Comparison of ENCODE assay signal across 14 cellular contexts in the genomic region with DNA sequence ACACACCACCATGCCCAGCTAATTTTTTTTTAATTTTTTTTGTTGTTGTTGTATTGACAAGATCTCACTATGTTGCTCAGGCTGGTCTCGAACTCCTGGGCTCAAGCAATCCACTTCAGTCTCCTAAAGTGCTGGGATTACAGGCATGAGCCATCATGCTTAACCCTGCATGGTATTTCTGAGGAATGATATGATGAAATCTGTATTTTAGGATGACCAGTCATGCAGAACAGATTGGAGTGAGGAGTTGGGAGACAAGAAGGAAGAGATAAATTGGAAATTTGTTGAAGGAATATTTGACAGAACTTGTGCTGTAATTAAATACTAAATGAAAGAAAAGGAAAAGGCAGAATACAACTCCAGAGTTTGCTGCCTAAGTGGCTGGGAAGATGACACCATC. TPM values are rescaled to one million over a fixed set of nuclear protein-coding genes. Genes with fewer than 3 reads are reported as not detected.
DNase-seq lines count a peak whose midpoint lies in the region; ATAC-seq and TF ChIP-seq lines count a peak whose summit lies in the region.
"Had no signal": no experiment of that assay in that cellular context is flagged by ENCODE, and none has a peak within 500 bp of the region (broad histone marks: within the 10 kb centered on the region; RNA-seq: fewer than 3 reads in every experiment).

No MANE protein-coding gene starts in this region.

- no peaks in the 10 kb centered on the region for H3K9me3 ChIP-seq in mesenchymal stem cell (ENCODE audit: control insufficient read depth, low read length)
- no peaks in the 10 kb centered on the region for H3K9me3 ChIP-seq in spleen

- H3K4me1 ChIP-seq in mesenchymal stem cell (ENCODE audit: control insufficient read depth, insufficient read depth, low read depth, low read length): peaks cover 7% of the 10 kb centered on the region
- H3K4me1 ChIP-seq in spleen: peaks cover 3 to 8% (median 7%) of the 10 kb centered on the region in 6 donors

- no peak overlapping the region for H4K91ac ChIP-seq in mesenchymal stem cell (ENCODE audit: low read length)

- no peak for TF ChIP-seq CTCF in spleen (IDR thresholded peaks at IDR 0.05 in 8 of 11, conservative IDR thresholded peaks at IDR 0.05 in 3 of 11)

- no peak overlapping the region for H2BK12ac ChIP-seq in mesenchymal stem cell (ENCODE audit: low read length in 2 of 2)

- TF ChIP-seq POLR2A in spleen (IDR thresholded peaks at IDR 0.05): no peak

- H3K9ac ChIP-seq in mesenchymal stem cell (ENCODE audit: low read length): no peak overlapping the region
- H3K9ac ChIP-seq: BLaER1 treated with 17β-estradiol and CSF1 and Interleukin-3, amounts not matched to agents 10 nM and 100 nM had no signal

- no peak overlapping the region for H2BK15ac ChIP-seq in mesenchymal stem cell (ENCODE audit: low read depth, poor library complexity, severe bottlenecking)

- intact Hi-C loops in spleen (cut with DNase I; ENCODE audit: low total_unique reads): no loop called here

- H2BK120ac ChIP-seq in mesenchymal stem cell (ENCODE audit: low read depth, low read length): no peak overlapping the region

- H3K79me1 ChIP-seq in mesenchymal stem cell (replicated peaks; ENCODE audit: low read length, poor library complexity, severe bottlenecking): no peaks in the 10 kb centered on the region

- 74% methylated on average over 1 of the region's 1 CpG for WGBS in mesenchymal stem cell
- 54 to 91% (median 70%) methylated on average over 1 of the region's 1 CpG for WGBS in spleen, 5 donors

- H2AFZ ChIP-seq in mesenchymal stem cell (ENCODE audit: low read depth, low read length): no peak overlapping the region

- H3K27ac ChIP-seq in mesenchymal stem cell (ENCODE audit: low read length, poor library complexity, severe bottlenecking): peak overlapping the region; percentile 45
- no peak overlapping the region for H3K27ac ChIP-seq in spleen
- H3K27ac ChIP-seq: BLaER1 treated with 17β-estradiol and CSF1 and Interleukin-3, amounts not matched to agents 10 nM and 100 nM had no signal

- H4K8ac ChIP-seq in mesenchymal stem cell (ENCODE audit: low read length): no peak overlapping the region

- H3K23ac ChIP-seq in mesenchymal stem cell (ENCODE audit: low read length in 2 of 2): no peak overlapping the region

- H3K36me3 ChIP-seq in mesenchymal stem cell (ENCODE audit: control insufficient read depth in 1 of 2, insufficient read depth in 2 of 2, low read depth in 1 of 2, low read length in 2 of 2) (no peaks in the 10 kb centered on the region), spleen (no peaks in the 10 kb centered on the region)
- H3K36me3 ChIP-seq: BLaER1 treated with 17β-estradiol and CSF1 and Interleukin-3, amounts not matched to agents 10 nM and 100 nM had no signal

- H3K27me3 ChIP-seq in mesenchymal stem cell (ENCODE audit: control insufficient read depth in 1 of 2, insufficient read depth in 1 of 2, low read length in 2 of 2) (no peaks in the 10 kb centered on the region), spleen (replicated peaks in 1 of 7) (no peaks in the 10 kb centered on the region)
- H3K27me3 ChIP-seq: BLaER1 treated with 17β-estradiol and CSF1 and Interleukin-3, amounts not matched to agents 10 nM and 100 nM had no signal

- no peak overlapping the region for H3K18ac ChIP-seq in mesenchymal stem cell (ENCODE audit: low read depth in 1 of 2, low read length in 2 of 2)

- H3K4me3 ChIP-seq in mesenchymal stem cell (ENCODE audit: insufficient read depth in 1 of 2, low read depth in 1 of 2, low read length in 2 of 2): no peak overlapping the region
- H3K4me3 ChIP-seq in spleen: no peak overlapping the region
- H3K4me3 ChIP-seq: BLaER1 treated with 17β-estradiol and CSF1 and Interleukin-3, amounts not matched to agents 10 nM and 100 nM had no signal

- no peak overlapping the region for H3K14ac ChIP-seq in mesenchymal stem cell (ENCODE audit: low read length in 2 of 2)

- no peak for ATAC-seq in HG02884 (IDR thresholded peaks at IDR 0.05; ENCODE audit: unreplicated experiment)
- ATAC-seq: CD8-positive, alpha-beta T cell had no signal

- no peak overlapping the region for H2AK5ac ChIP-seq in mesenchymal stem cell (ENCODE audit: low read length, severe bottlenecking)

- DNase-seq in EH (ENCODE audit: low read depth) (peak; percentile 16), amniotic epithelial cell (ENCODE audit: low read depth) (peak; percentile 31), glomerular visceral epithelial cell (ENCODE audit: extremely low spot score) (peak; percentile 26), mesenchymal stem cell (no peak), spleen (no peak), NCI-H146 (lab: John Stamatoyannopoulos, UW) (no peak)
- no peak for DNase-seq in effector CD8-positive, alpha-beta T cell (lab: John Stamatoyannopoulos, UW)
- DNase-seq: CD8-positive, alpha-beta T cell; COR-L47; GDM1; H9; KG1 had no signal

- H2BK5ac ChIP-seq in mesenchymal stem cell (ENCODE audit: low read depth, low read length, poor library complexity, severe bottlenecking): no peak overlapping the region

- no peak overlapping the region for H3K4me2 ChIP-seq in mesenchymal stem cell (ENCODE audit: low read length, poor library complexity, severe bottlenecking)
- H3K4me2 ChIP-seq: BLaER1 treated with 17β-estradiol and CSF1 and Interleukin-3, amounts not matched to agents 10 nM and 100 nM had no signal

- H3K4ac ChIP-seq in mesenchymal stem cell (ENCODE audit: low read depth in 1 of 2, low read length in 2 of 2): no peak overlapping the region

RNA-seq across cellular contexts. Expression of a gene that starts 4.7 kb away (rescaled TPM):
- polyA plus RNA-seq in mesenchymal stem cell (2013, experiment 1 of 2): 630 TPM
- 643 TPM for polyA plus RNA-seq in mesenchymal stem cell (2013, experiment 2 of 2)
- total RNA-seq in spleen: 100 to 1,000 TPM in 5 of 7 donors, 10 to 100 TPM in 2; 89.7 to 296 (median 120) TPM
- polyA plus RNA-seq in spleen: 100 to 1,000 TPM; 292 to 338 (median 297) TPM

RNA-seq across cellular contexts. Expression of a gene that starts 30.4 kb away (rescaled TPM):
- polyA plus RNA-seq in mesenchymal stem cell (2013, experiment 1 of 2): 66.1 TPM
- polyA plus RNA-seq in mesenchymal stem cell (2013, experiment 2 of 2): 68.3 TPM
- 10 to 100 TPM; 40.0 to 57.2 (median 45.6) TPM for total RNA-seq in spleen
- polyA plus RNA-seq in spleen: 10 to 100 TPM; 16.2 to 29.8 (median 21.7) TPM

Comparison
In these comparisons a context has a peak if more than half of its experiments do, and no peak if none do; other contexts are left out.
1. DNase-seq: peak in EH (single experiment), amniotic epithelial cell (single experiment) and glomerular visceral epithelial cell (single experiment); none in mesenchymal stem cell (single experiment), spleen (single experiment), effector CD8-positive, alpha-beta T cell (single experiment) and NCI-H146 (single experiment).